In genomic region chr7:17010637-17011300, GRCh38 we compare ENCODE assay signal across 14 cellular contexts.
A peak's percentile ranks its signal among the peaks of the same experiment; 100 is the strongest.
DNase-seq lines count a peak whose midpoint lies in the region; ATAC-seq and TF ChIP-seq lines count a peak whose summit lies in the region.
"Had no signal": no experiment of that assay in that cellular context is flagged by ENCODE, and none has a peak within 500 bp of the region (broad histone marks: within the 10 kb centered on the region; RNA-seq: fewer than 3 reads in every experiment).

No MANE protein-coding gene starts in this region.

- peaks cover 25% of the 10 kb centered on the region for H3K4me1 ChIP-seq in CD4-positive, alpha-beta memory T cell (ENCODE audit: insufficient read depth, low read length)
- H3K4me1 ChIP-seq in lower lobe of right lung, result peaks cover 28% of the 10 kb centered on the region

- ATAC-seq in GM21515 (IDR thresholded peaks at IDR 0.05; ENCODE audit: unreplicated experiment) (peak; percentile 60), WTC11 (0 out of 2 replicates have a peak, but pooled peaks have one; percentile 24), lower lobe of right lung (peak in 1 of 2 donors; percentile 42), esophagus mucosa (no peak)

- CTCF ChIA-PET in CD4-positive, alpha-beta memory T cell (lab: Charles Lee; ENCODE audit: partially characterized antibody), result interaction anchor here (1.0 to 3.2 kb wide), 3 partner anchors 13 to 294 kb away, joined by 3 to 14 read pairs (median 7); no protein-coding TSS in a partner anchor
- CTCF ChIA-PET in WTC11 (lab: Charles Lee), result interaction anchor here (1.0 kb wide), 1 partner anchor 28 kb away, joined by 3 read pairs; no protein-coding TSS in a partner anchor

- TF ChIP-seq CTCF in WTC11 (IDR thresholded peaks at IDR 0.05) (no peak), lower lobe of right lung (IDR thresholded peaks at IDR 0.05) (no peak), GM20000 (IDR thresholded peaks at IDR 0.05; ENCODE audit: extremely low read depth, missing control alignments) (no peak)

- peaks cover 15 to 37% (median 19%) of the 10 kb centered on the region in 4 donors for H3K4me1 Mint-ChIP-seq in CD4-positive, alpha-beta memory T cell
- H3K4me1 Mint-ChIP-seq in WTC11, result no peaks in the 10 kb centered on the region

- no peaks in the 10 kb centered on the region for H3K9me3 Mint-ChIP-seq in CD4-positive, alpha-beta memory T cell
- no peaks in the 10 kb centered on the region for H3K9me3 Mint-ChIP-seq in WTC11
- H3K9me3 Mint-ChIP-seq: activated T-helper 1 cell treated with anti-CD3 and anti-CD28 coated beads, Interleukin-12 subunit alpha, Interleukin-12 subunit beta, Interleukin-2, Interleukin-4 antibody, amounts not matched to agents 30 ng/mL and 10 ng/mL and 1 ng/mL, durations not matched to agents 14 hours and 24 hours and 36 hours had no signal

- no peaks in the 10 kb centered on the region for H3K36me3 Mint-ChIP-seq in CD4-positive, alpha-beta memory T cell
- H3K36me3 Mint-ChIP-seq in WTC11, result no peaks in the 10 kb centered on the region

- no peak overlapping the region for H3K27ac ChIP-seq in CD4-positive, alpha-beta memory T cell (ENCODE audit: low read depth, low read length)
- H3K27ac ChIP-seq in lower lobe of right lung, result peak overlapping the region; percentile 54

- intact Hi-C loops in CD4-positive, alpha-beta memory T cell (cut with micrococcal nuclease), result loop anchor here (2.0 kb wide), 1 partner anchor 18 kb away; no protein-coding TSS in a partner anchor
- intact Hi-C loops in lower lobe of right lung (cut with DNase I), result no loop called here

- no peaks in the 10 kb centered on the region for H3K36me3 ChIP-seq in CD4-positive, alpha-beta memory T cell (ENCODE audit: insufficient read depth, low read length)
- no peaks in the 10 kb centered on the region for H3K36me3 ChIP-seq in lower lobe of right lung

- no peak overlapping the region for H3K4me3 ChIP-seq in CD4-positive, alpha-beta memory T cell (ENCODE audit: low read length in 2 of 2)
- no peak overlapping the region for H3K4me3 ChIP-seq in lower lobe of right lung

- H3K27ac Mint-ChIP-seq in CD4-positive, alpha-beta memory T cell, result peak overlapping the region; percentile 30 to 72 (median 41)
- H3K27ac Mint-ChIP-seq in WTC11, result no peak overlapping the region
- H3K27ac Mint-ChIP-seq: activated T-helper 1 cell treated with anti-CD3 and anti-CD28 coated beads, Interleukin-12 subunit alpha, Interleukin-12 subunit beta, Interleukin-2, Interleukin-4 antibody, amounts not matched to agents 30 ng/mL and 10 ng/mL and 1 ng/mL, durations not matched to agents 14 hours and 24 hours and 36 hours had no signal

- no peaks in the 10 kb centered on the region for H3K27me3 ChIP-seq in CD4-positive, alpha-beta memory T cell (ENCODE audit: insufficient read depth, low read length)
- H3K27me3 ChIP-seq in lower lobe of right lung (ENCODE audit: low read depth), result no peaks in the 10 kb centered on the region

- peaks cover 0 to 2% of the 10 kb centered on the region in 2 donors for H3K27me3 Mint-ChIP-seq in CD4-positive, alpha-beta memory T cell
- H3K27me3 Mint-ChIP-seq in WTC11 (ENCODE audit: low read depth), result no peaks in the 10 kb centered on the region

- H3K4me3 Mint-ChIP-seq in CD4-positive, alpha-beta memory T cell, result peak overlapping the region in 4 of 8 donors; percentile 23 to 59 (median 40)
- no peak overlapping the region for H3K4me3 Mint-ChIP-seq in WTC11
- H3K4me3 Mint-ChIP-seq: activated T-helper 1 cell treated with anti-CD3 and anti-CD28 coated beads, Interleukin-12 subunit alpha, Interleukin-12 subunit beta, Interleukin-2, Interleukin-4 antibody, amounts not matched to agents 30 ng/mL and 10 ng/mL and 1 ng/mL, durations not matched to agents 14 hours and 24 hours and 36 hours had no signal

- DNase-seq in CD4-positive, alpha-beta memory T cell, result peak in 1 of 5 donors; percentile 19
- no peak for DNase-seq in WTC11 (ENCODE audit: low spot score)
- no peak for DNase-seq in lower lobe of right lung
- no peak for DNase-seq in DMS153 treated with DMSO at 0.1 percent for 48 hours (lab: John Stamatoyannopoulos, UW; ENCODE audit: unreplicated experiment)
- DNase-seq in SW480 (ENCODE audit: low spot score), result no peak
- DNase-seq in GM20000 (ENCODE audit: low spot score), result no peak
- DNase-seq: amniotic stem cell, GOT3, kidney glomerular epithelial cell, midbrain, NCI-H1417 had no signal

- no peaks in the 10 kb centered on the region for H3K9me3 ChIP-seq in CD4-positive, alpha-beta memory T cell (ENCODE audit: control insufficient read depth in 1 of 2, low read length in 2 of 2)
- H3K9me3 ChIP-seq in lower lobe of right lung, result no peaks in the 10 kb centered on the region

- POLR2A ChIA-PET in CD4-positive, alpha-beta memory T cell (lab: Charles Lee; ENCODE audit: partially characterized antibody), result interaction anchor here (1.0 to 2.9 kb wide), 3 partner anchors 11 to 288 kb away, joined by 3 to 17 read pairs (median 4); partner anchors contain the start of gene AHR
- POLR2A ChIA-PET in WTC11 (lab: Charles Lee), result no interaction called here

TF ChIP-seq in WTC11, 78 proteins besides CTCF, POLR2A, EP300 and RAD21 (continues in another document):
- TF ChIP-seq ZNF263 (CRISPR knock-in tag; IDR thresholded peaks at IDR 0.05; ENCODE audit: low read depth), result no peak
- TF ChIP-seq RELA (CRISPR knock-in tag; IDR thresholded peaks at IDR 0.05; ENCODE audit: borderline replicate concordance), result no peak
- TF ChIP-seq TEAD1 (CRISPR knock-in tag; IDR thresholded peaks at IDR 0.05), result no peak
- TF ChIP-seq ZNF281 (CRISPR knock-in tag; IDR thresholded peaks at IDR 0.05), result no peak
- TF ChIP-seq, protein P1, sequence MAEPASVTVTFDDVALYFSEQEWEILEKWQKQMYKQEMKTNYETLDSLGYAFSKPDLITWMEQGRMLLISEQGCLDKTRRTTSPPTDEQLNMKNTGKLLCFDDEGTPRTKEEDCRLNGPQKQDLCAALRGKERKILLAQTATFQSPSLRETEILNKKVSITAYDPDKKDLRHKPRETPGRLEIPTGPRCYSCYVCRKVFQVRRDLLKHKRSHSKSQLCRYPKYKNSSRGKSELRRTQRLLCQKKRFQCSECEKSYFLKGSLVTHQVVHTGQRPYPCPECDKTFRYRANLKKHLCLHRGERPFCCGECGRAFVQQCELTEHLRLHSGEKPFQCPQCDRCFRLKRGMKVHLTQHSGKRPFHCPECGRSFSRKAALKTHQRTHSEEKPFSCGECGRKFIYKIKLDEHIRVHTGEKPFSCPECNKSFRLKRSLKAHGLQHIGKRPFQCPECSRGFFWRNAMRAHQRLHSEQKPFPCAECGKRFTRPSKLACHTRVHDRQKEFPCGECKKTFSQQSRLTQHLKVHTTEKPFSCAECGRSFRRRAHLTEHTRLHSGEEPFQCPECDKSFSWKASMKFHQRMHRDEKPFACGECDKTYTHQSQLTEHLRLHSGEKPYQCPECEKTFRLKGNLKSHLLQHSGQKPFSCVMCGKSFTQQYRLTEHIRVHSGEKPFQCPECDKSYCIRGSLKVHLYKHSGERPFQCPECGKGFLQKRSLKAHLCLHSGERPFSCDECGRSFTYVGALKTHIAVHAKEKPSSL (CRISPR knock-in tag; conservative IDR thresholded peaks at IDR 0.05), result no peak
- no peak for TF ChIP-seq KAT7 (CRISPR knock-in tag; IDR thresholded peaks at IDR 0.05; ENCODE audit: borderline replicate concordance)
- TF ChIP-seq CBFB (CRISPR knock-in tag; IDR thresholded peaks at IDR 0.05; ENCODE audit: low read depth), result no peak
- TF ChIP-seq EMX1 (CRISPR knock-in tag; IDR thresholded peaks at IDR 0.05), result no peak
- TF ChIP-seq, protein P2, sequence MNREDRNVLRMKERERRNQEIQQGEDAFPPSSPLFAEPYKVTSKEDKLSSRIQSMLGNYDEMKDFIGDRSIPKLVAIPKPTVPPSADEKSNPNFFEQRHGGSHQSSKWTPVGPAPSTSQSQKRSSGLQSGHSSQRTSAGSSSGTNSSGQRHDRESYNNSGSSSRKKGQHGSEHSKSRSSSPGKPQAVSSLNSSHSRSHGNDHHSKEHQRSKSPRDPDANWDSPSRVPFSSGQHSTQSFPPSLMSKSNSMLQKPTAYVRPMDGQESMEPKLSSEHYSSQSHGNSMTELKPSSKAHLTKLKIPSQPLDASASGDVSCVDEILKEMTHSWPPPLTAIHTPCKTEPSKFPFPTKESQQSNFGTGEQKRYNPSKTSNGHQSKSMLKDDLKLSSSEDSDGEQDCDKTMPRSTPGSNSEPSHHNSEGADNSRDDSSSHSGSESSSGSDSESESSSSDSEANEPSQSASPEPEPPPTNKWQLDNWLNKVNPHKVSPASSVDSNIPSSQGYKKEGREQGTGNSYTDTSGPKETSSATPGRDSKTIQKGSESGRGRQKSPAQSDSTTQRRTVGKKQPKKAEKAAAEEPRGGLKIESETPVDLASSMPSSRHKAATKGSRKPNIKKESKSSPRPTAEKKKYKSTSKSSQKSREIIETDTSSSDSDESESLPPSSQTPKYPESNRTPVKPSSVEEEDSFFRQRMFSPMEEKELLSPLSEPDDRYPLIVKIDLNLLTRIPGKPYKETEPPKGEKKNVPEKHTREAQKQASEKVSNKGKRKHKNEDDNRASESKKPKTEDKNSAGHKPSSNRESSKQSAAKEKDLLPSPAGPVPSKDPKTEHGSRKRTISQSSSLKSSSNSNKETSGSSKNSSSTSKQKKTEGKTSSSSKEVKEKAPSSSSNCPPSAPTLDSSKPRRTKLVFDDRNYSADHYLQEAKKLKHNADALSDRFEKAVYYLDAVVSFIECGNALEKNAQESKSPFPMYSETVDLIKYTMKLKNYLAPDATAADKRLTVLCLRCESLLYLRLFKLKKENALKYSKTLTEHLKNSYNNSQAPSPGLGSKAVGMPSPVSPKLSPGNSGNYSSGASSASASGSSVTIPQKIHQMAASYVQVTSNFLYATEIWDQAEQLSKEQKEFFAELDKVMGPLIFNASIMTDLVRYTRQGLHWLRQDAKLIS (CRISPR knock-in tag; IDR thresholded peaks at IDR 0.05; ENCODE audit: borderline replicate concordance), result no peak
